In genomic region chr6:29813809-29814208, GRCh38 we compare ENCODE assay signal across 1 cellular context.
TF ChIP-seq lines count a peak whose summit lies in the region.

No MANE protein-coding gene starts in this region.

TF ChIP-seq in GM23338, 12 proteins besides CTCF, POLR2A, EP300 and RAD21:
- TF ChIP-seq ZNF462 (CRISPR knock-in tag; IDR thresholded peaks at IDR 0.05): no peak
- no peak for TF ChIP-seq CREB1 (CRISPR knock-in tag; IDR thresholded peaks at IDR 0.05; ENCODE audit: low read depth)
- TF ChIP-seq STAT1 (IDR thresholded peaks at IDR 0.05; ENCODE audit: unreplicated experiment): no peak
- no peak for TF ChIP-seq ZNF331 (CRISPR knock-in tag; IDR thresholded peaks at IDR 0.05; ENCODE audit: low read depth)
- no peak for TF ChIP-seq POLR2AphosphoS5 (IDR thresholded peaks at IDR 0.05; ENCODE audit: low read depth)
- no peak for TF ChIP-seq EZH2 (IDR thresholded peaks at IDR 0.05; ENCODE audit: low read depth, unreplicated experiment)
- no peak for TF ChIP-seq ETS1 (IDR thresholded peaks at IDR 0.05)
- no peak for TF ChIP-seq JUNB (IDR thresholded peaks at IDR 0.05; ENCODE audit: unreplicated experiment)
TF ChIP-seq in GM23338: peak in this region for 0.
